ENCODE assay signal across 2 cellular contexts in genomic region chr5:173517648-173518047, GRCh38.
TF ChIP-seq lines count a peak whose summit lies in the region.

No MANE protein-coding gene starts in this region.

TF ChIP-seq in GM23338, 12 proteins besides CTCF, POLR2A, EP300 and RAD21:
- TF ChIP-seq ZNF114 (CRISPR knock-in tag; IDR thresholded peaks at IDR 0.05): no peak
- TF ChIP-seq NANOG (IDR thresholded peaks at IDR 0.05; ENCODE audit: borderline replicate concordance): peak; percentile 59; the same call in 1 of the 2 replicates
TF ChIP-seq in GM23338: peak in this region for 1.

TF ChIP-seq in IMR-90, 13 proteins besides CTCF, POLR2A, EP300 and RAD21:
- no peak for TF ChIP-seq NFE2L2 (IDR thresholded peaks at IDR 0.05; ENCODE audit: low read depth, low read length)
- no peak for TF ChIP-seq FOS (IDR thresholded peaks at IDR 0.05; ENCODE audit: low read depth, low read length)
- TF ChIP-seq RFX5 (IDR thresholded peaks at IDR 0.05; ENCODE audit: low read depth, low read length): no peak
- TF ChIP-seq MAZ (IDR thresholded peaks at IDR 0.05; ENCODE audit: borderline replicate concordance, low read depth, low read length): no peak
- TF ChIP-seq CEBPB (IDR thresholded peaks at IDR 0.05; ENCODE audit: low read depth, low read length): no peak
- TF ChIP-seq ELK1 (IDR thresholded peaks at IDR 0.05; ENCODE audit: borderline replicate concordance, low read depth, low read length): no peak
- no peak for TF ChIP-seq RCOR1 (IDR thresholded peaks at IDR 0.05; ENCODE audit: insufficient replicate concordance, low read length)
- TF ChIP-seq MXI1 (IDR thresholded peaks at IDR 0.05; ENCODE audit: borderline replicate concordance, low read depth, low read length): no peak
- TF ChIP-seq CHD1 (IDR thresholded peaks at IDR 0.05; ENCODE audit: low read depth, low read length): no peak
- TF ChIP-seq BHLHE40 (IDR thresholded peaks at IDR 0.05; ENCODE audit: low read depth, low read length): no peak
- no peak for TF ChIP-seq MAFK (IDR thresholded peaks at IDR 0.05; ENCODE audit: low read depth, low read length)
- TF ChIP-seq SMC3 (IDR thresholded peaks at IDR 0.05; ENCODE audit: low read depth, low read length): no peak
- TF ChIP-seq USF2 (IDR thresholded peaks at IDR 0.05; ENCODE audit: low read depth, low read length): no peak
